2 cellular contexts compared by ENCODE assay signal in genomic region chr5:172541119-172541763, GRCh38.
TF ChIP-seq lines count a peak whose summit lies in the region.

No MANE protein-coding gene starts in this region.

TF ChIP-seq in K562, 482 proteins besides CTCF, POLR2A, EP300 and RAD21 (continued from another document):
- TF ChIP-seq MGA (IDR thresholded peaks at IDR 0.05) (peak; percentile 24; the same call in 1 of the 2 replicates), TEAD4 (IDR thresholded peaks at IDR 0.05; ENCODE audit: low read length) (no peak), TEAD4 (CRISPR knock-in tag; IDR thresholded peaks at IDR 0.05; ENCODE audit: borderline replicate concordance) (no peak), MAFF (IDR thresholded peaks at IDR 0.05; ENCODE audit: low read length) (peak; percentile 92), PML (IDR thresholded peaks at IDR 0.05; ENCODE audit: low read length) (no peak), WHSC1 (IDR thresholded peaks at IDR 0.05; ENCODE audit: low read length) (no peak), ZNF398 (CRISPR knock-in tag; IDR thresholded peaks at IDR 0.05) (no peak), C11orf30 (IDR thresholded peaks at IDR 0.05; ENCODE audit: low read depth) (peak; percentile 79)

TF ChIP-seq in liver, 16 proteins besides CTCF, POLR2A, EP300 and RAD21 (continued from another document):
- TF ChIP-seq ZBTB33 (IDR thresholded peaks at IDR 0.05), result no peak
- no peak for TF ChIP-seq TAF1 (conservative IDR thresholded peaks at IDR 0.05)
- TF ChIP-seq JUND (IDR thresholded peaks at IDR 0.05), result no peak
- TF ChIP-seq FOXA2 (IDR thresholded peaks at IDR 0.05), result no peak
